Comparison of ENCODE assay signal across 17 cellular contexts in the genomic region with DNA sequence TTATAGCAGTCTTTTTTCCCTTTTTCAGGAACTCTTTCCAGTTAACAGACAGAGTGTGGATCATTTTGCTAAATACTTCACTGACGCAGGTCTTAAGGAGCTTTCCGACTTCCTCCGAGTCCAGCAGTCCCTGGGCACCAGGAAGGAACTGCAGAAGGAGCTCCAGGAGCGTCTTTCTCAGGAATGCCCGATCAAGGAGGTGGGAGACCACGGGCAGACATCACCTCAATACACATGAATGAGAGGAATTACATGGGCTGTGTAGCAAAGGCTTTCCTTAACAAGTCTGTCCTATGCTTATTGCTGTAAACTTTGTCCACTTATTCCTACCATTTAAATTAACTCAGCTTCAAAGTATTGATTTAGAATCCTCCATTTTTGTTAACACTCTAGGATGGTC.
"Had no signal": no experiment of that assay in that cellular context is flagged by ENCODE, and none has a peak within 500 bp of the region (broad histone marks: within the 10 kb centered on the region; RNA-seq: fewer than 3 reads in every experiment).

No MANE protein-coding gene starts in this region.

- H3K4me3 Mint-ChIP-seq: activated CD8-positive, alpha-beta T cell treated with anti-CD3 and anti-CD28 coated beads for 36 hours; activated naive CD8-positive, alpha-beta T cell; activated T-cell treated with anti-CD3 and anti-CD28 coated beads, Interleukin-2, amount 50 U/mL, for 24 hours; activated T-helper 1 cell treated with anti-CD3 and anti-CD28 coated beads, Interleukin-12 subunit alpha, Interleukin-12 subunit beta, Interleukin-2, Interleukin-4 antibody, amounts not matched to agents 30 ng/mL and 10 ng/mL and 1 ng/mL, durations not matched to agents 14 hours and 24 hours and 36 hours; central memory CD8-positive, alpha-beta T cell; T-helper 1 cell treated with Interleukin-12 subunit alpha and Interleukin-12 subunit beta and Interleukin-4 antibody, amounts not matched to agents 30 μg/mL and 1 μg/mL, for 36 hours had no signal

- H3K27me3 Mint-ChIP-seq: activated CD8-positive, alpha-beta T cell treated with anti-CD3 and anti-CD28 coated beads for 36 hours; activated naive CD8-positive, alpha-beta T cell; activated T-cell treated with anti-CD3 and anti-CD28 coated beads, Interleukin-2, amount 50 U/mL, for 24 hours; central memory CD8-positive, alpha-beta T cell had no signal

- DNase-seq: activated CD4-positive, alpha-beta T cell treated with anti-CD3 and anti-CD28 coated beads for 4 hours; activated CD8-positive, alpha-beta T cell treated with anti-CD3 and anti-CD28 coated beads for 36 hours; activated effector memory CD4-positive, alpha-beta T cell treated with Interleukin-2 at 50 U/mL for 16 hours; activated naive CD4-positive, alpha-beta T cell; activated T-cell treated with anti-CD3 and anti-CD28 coated beads, Interleukin-2, amount 50 U/mL, for 24 hours; body of pancreas; NCI-H1048; NCI-H146; NCI-H187 treated with DMSO at 0.1 percent for 48 hours; NCI-H2081 treated with DMSO at 0.1 percent for 48 hours; PC-3 had no signal

- H3K4me1 Mint-ChIP-seq: central memory CD8-positive, alpha-beta T cell had no signal

- H3K9me3 ChIP-seq: body of pancreas had no signal

- H3K4me3 ChIP-seq: body of pancreas had no signal

- H3K27ac ChIP-seq: body of pancreas had no signal

- H3K27me3 ChIP-seq: body of pancreas had no signal

- H3K27ac Mint-ChIP-seq: activated CD8-positive, alpha-beta T cell treated with anti-CD3 and anti-CD28 coated beads for 36 hours; activated naive CD8-positive, alpha-beta T cell; activated T-cell treated with anti-CD3 and anti-CD28 coated beads, Interleukin-2, amount 50 U/mL, for 24 hours; activated T-helper 1 cell treated with anti-CD3 and anti-CD28 coated beads, Interleukin-12 subunit alpha, Interleukin-12 subunit beta, Interleukin-2, Interleukin-4 antibody, amounts not matched to agents 30 ng/mL and 10 ng/mL and 1 ng/mL, durations not matched to agents 14 hours and 24 hours and 36 hours; T-helper 1 cell treated with Interleukin-12 subunit alpha and Interleukin-12 subunit beta and Interleukin-4 antibody, amounts not matched to agents 30 μg/mL and 1 μg/mL, for 36 hours had no signal

- H3K4me1 ChIP-seq: body of pancreas had no signal

- H3K9me3 Mint-ChIP-seq: activated CD8-positive, alpha-beta T cell treated with anti-CD3 and anti-CD28 coated beads for 36 hours; activated T-cell treated with anti-CD3 and anti-CD28 coated beads, Interleukin-2, amount 50 U/mL, for 24 hours; activated T-helper 1 cell treated with anti-CD3 and anti-CD28 coated beads, Interleukin-12 subunit alpha, Interleukin-12 subunit beta, Interleukin-2, Interleukin-4 antibody, amounts not matched to agents 30 ng/mL and 10 ng/mL and 1 ng/mL, durations not matched to agents 14 hours and 24 hours and 36 hours; central memory CD8-positive, alpha-beta T cell; T-helper 1 cell treated with Interleukin-12 subunit alpha and Interleukin-12 subunit beta and Interleukin-4 antibody, amounts not matched to agents 30 μg/mL and 1 μg/mL, for 36 hours had no signal

- FAIRE-seq: bronchial epithelial cell had no signal

- ATAC-seq: activated CD4-positive, CD25-positive, alpha-beta regulatory T cell treated with anti-CD3 and anti-CD28 coated beads, Interleukin-2, amount 50 U/mL, for 24 hours; activated CD8-positive, alpha-beta T cell treated with anti-CD3 and anti-CD28 coated beads for 36 hours had no signal
